ENCODE assay signal across 1 cellular context in genomic region chr17:35141681-35142466, GRCh38.
TF ChIP-seq lines count a peak whose summit lies in the region.

Gene NLE1, minus strand, starts transcription at chr17:35142303. Its CDS starts 28 bp downstream, at chr17:35142275.

TF ChIP-seq in HepG2, 621 proteins besides CTCF, POLR2A, EP300 and RAD21 (continued from another document and continues in another):
- TF ChIP-seq STAT5B (CRISPR knock-in tag; IDR thresholded peaks at IDR 0.05) (0 out of 2 replicates have a peak, but pooled peaks have one; percentile 68), FOXC1 (CRISPR knock-in tag; IDR thresholded peaks at IDR 0.05; ENCODE audit: borderline replicate concordance) (no peak; the same call in 1 of the 2 replicates), KLF13 (CRISPR knock-in tag; IDR thresholded peaks at IDR 0.05) (peak; percentile 82; the same call in 1 of the 2 replicates), RBAK (CRISPR knock-in tag; IDR thresholded peaks at IDR 0.05) (no peak), BCL3 (CRISPR knock-in tag; IDR thresholded peaks at IDR 0.05) (peak; percentile 68; the same call in 1 of the 2 replicates), ZSCAN22 (CRISPR knock-in tag; IDR thresholded peaks at IDR 0.05) (0 out of 2 replicates have a peak, but pooled peaks have one; percentile 65), IRF2 (CRISPR knock-in tag; IDR thresholded peaks at IDR 0.05) (peak; percentile 91; the same call in 1 of the 2 replicates), ZNF280B (CRISPR knock-in tag; IDR thresholded peaks at IDR 0.05; ENCODE audit: borderline replicate concordance) (no peak), HNRNPUL1 (IDR thresholded peaks at IDR 0.05; ENCODE audit: low read depth, low read length) (no peak), SNAPC2 (CRISPR knock-in tag; IDR thresholded peaks at IDR 0.05) (0 out of 2 replicates have a peak, but pooled peaks have one; percentile 27), ZNF136 (CRISPR knock-in tag; IDR thresholded peaks at IDR 0.05; ENCODE audit: low read depth) (no peak), GFI1 (CRISPR knock-in tag; IDR thresholded peaks at IDR 0.05; ENCODE audit: borderline replicate concordance) (no peak), ZMAT3 (CRISPR knock-in tag; conservative IDR thresholded peaks at IDR 0.05) (peak; percentile 72), ZNF83 (CRISPR knock-in tag; IDR thresholded peaks at IDR 0.05; ENCODE audit: borderline replicate concordance) (0 out of 2 replicates have a peak, but pooled peaks have one; percentile 62), ZBTB7A (CRISPR knock-in tag; IDR thresholded peaks at IDR 0.05) (peak; percentile 82), MAX (IDR thresholded peaks at IDR 0.05) (peak; percentile 99), CREM (IDR thresholded peaks at IDR 0.05) (0 out of 2 replicates have a peak, but pooled peaks have one; percentile 32), CREM (CRISPR knock-in tag; IDR thresholded peaks at IDR 0.05) (no peak), CREBL2 (CRISPR knock-in tag; IDR thresholded peaks at IDR 0.05; ENCODE audit: borderline replicate concordance) (0 out of 2 replicates have a peak, but pooled peaks have one; percentile 68), SRSF9 (IDR thresholded peaks at IDR 0.05; ENCODE audit: borderline replicate concordance, insufficient read depth, low read depth, low read length, poor library complexity, severe bottlenecking) (no peak), ZNF333 (CRISPR knock-in tag; IDR thresholded peaks at IDR 0.05; ENCODE audit: borderline replicate concordance) (peak; percentile 92; the same call in 1 of the 2 replicates), NR2F1 (CRISPR knock-in tag; IDR thresholded peaks at IDR 0.05) (no peak), FOXK1 (CRISPR knock-in tag; IDR thresholded peaks at IDR 0.05; ENCODE audit: borderline replicate concordance, low read depth) (peak; percentile 80), MTF1 (CRISPR knock-in tag; IDR thresholded peaks at IDR 0.05) (peak; percentile 86), SMYD3 (CRISPR knock-in tag; IDR thresholded peaks at IDR 0.05) (no peak), CHCHD3 (CRISPR knock-in tag; IDR thresholded peaks at IDR 0.05) (peak; percentile 81), ZNF101 (CRISPR knock-in tag; IDR thresholded peaks at IDR 0.05; ENCODE audit: borderline replicate concordance, low read depth) (no peak), ZFP36L1 (CRISPR knock-in tag; IDR thresholded peaks at IDR 0.05) (no peak), TFDP2 (CRISPR knock-in tag; IDR thresholded peaks at IDR 0.05) (peak; percentile 84), TOE1 (CRISPR knock-in tag; IDR thresholded peaks at IDR 0.05) (no peak), ZNF710 (CRISPR knock-in tag; IDR thresholded peaks at IDR 0.05; ENCODE audit: borderline replicate concordance) (peak; percentile 54; the same call in 1 of the 2 replicates), ZFX (CRISPR knock-in tag; IDR thresholded peaks at IDR 0.05; ENCODE audit: low read depth) (peak; percentile 82), ZBTB38 (CRISPR knock-in tag; IDR thresholded peaks at IDR 0.05) (peak; percentile 59; the same call in 1 of the 2 replicates), ZNF451 (CRISPR knock-in tag; IDR thresholded peaks at IDR 0.05) (0 out of 2 replicates have a peak, but pooled peaks have one; percentile 31), TAF15 (IDR thresholded peaks at IDR 0.05; ENCODE audit: low read depth, low read length, poor library complexity, severe bottlenecking) (peak; percentile 35), TEAD3 (CRISPR knock-in tag; optimal IDR thresholded peaks at IDR 0.05; ENCODE audit: borderline replicate concordance) (peak; percentile 41), ZNF782 (CRISPR knock-in tag; IDR thresholded peaks at IDR 0.05; ENCODE audit: borderline replicate concordance) (peak; percentile 92; the same call in 1 of the 2 replicates), ZNF891 (CRISPR knock-in tag; IDR thresholded peaks at IDR 0.05) (peak; percentile 81), CAMTA2 (CRISPR knock-in tag; IDR thresholded peaks at IDR 0.05; ENCODE audit: borderline replicate concordance) (peak; percentile 70; the same call in 1 of the 2 replicates), SALL2 (CRISPR knock-in tag; IDR thresholded peaks at IDR 0.05) (peak; percentile 89), SP1 (IDR thresholded peaks at IDR 0.05) (no peak), SP1 (CRISPR knock-in tag; IDR thresholded peaks at IDR 0.05) (peak; percentile 67), FOXJ3 (CRISPR knock-in tag; IDR thresholded peaks at IDR 0.05; ENCODE audit: borderline replicate concordance) (no peak), ZNF407 (CRISPR knock-in tag; IDR thresholded peaks at IDR 0.05; ENCODE audit: not compliant biosample characterization) (no peak), KMT2B (CRISPR knock-in tag; IDR thresholded peaks at IDR 0.05) (peak; percentile 89), CERS6 (CRISPR knock-in tag; IDR thresholded peaks at IDR 0.05) (no peak), SKI (IDR thresholded peaks at IDR 0.05; ENCODE audit: partially characterized antibody) (peak; percentile 80)
